21 cellular contexts compared by ENCODE assay signal in the genomic region with DNA sequence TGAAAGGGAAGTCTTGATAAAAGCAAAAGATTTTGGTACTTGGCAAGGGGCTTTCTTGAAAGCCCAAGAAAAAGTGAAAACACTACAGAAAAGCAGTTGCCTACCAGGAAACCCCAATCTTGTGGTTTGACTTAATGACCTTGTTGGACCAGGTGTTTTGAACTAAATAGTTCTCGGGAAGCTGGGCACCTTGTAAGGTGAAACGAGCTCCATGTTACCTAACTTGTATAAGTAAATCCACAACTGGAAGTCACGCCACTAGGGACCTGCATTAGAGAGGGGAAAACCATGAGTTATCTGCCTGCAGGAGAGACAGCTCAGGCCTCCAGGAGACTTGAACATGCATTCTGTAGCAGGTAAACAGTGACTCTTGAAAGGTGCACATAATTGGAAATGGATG.
"Had no signal": no experiment of that assay in that cellular context is flagged by ENCODE, and none has a peak within 500 bp of the region (broad histone marks: within the 10 kb centered on the region; RNA-seq: fewer than 3 reads in every experiment).

No MANE protein-coding gene starts in this region.

- H3K4me3 ChIP-seq: dorsolateral prefrontal cortex, hepatocyte, prostate gland, right lobe of liver, testis, tibial nerve, upper lobe of right lung, vagina had no signal

- H3K27ac Mint-ChIP-seq: naive B cell; nephron; stimulated activated effector memory CD8-positive, alpha-beta T cell treated with anti-CD3 and anti-CD28 coated beads, Interleukin-12 subunit alpha, Interleukin-12 subunit beta, amount 100 ng/mL, for 72 hours had no signal

- ATAC-seq: left colon; right lobe of liver; stimulated activated effector memory CD8-positive, alpha-beta T cell treated with anti-CD3 and anti-CD28 coated beads, Interleukin-12 subunit alpha, Interleukin-12 subunit beta, amount 100 ng/mL, for 72 hours; stimulated activated naive CD8-positive, alpha-beta T cell treated with anti-CD3 and anti-CD28 coated beads, Interleukin-15, Interleukin-2, amounts not matched to agents 100 U/mL and 50 U/mL, for 24 hours; upper lobe of right lung had no signal

- H3K36me3 Mint-ChIP-seq: stimulated activated effector memory CD8-positive, alpha-beta T cell treated with anti-CD3 and anti-CD28 coated beads, Interleukin-12 subunit alpha, Interleukin-12 subunit beta, amount 100 ng/mL, for 72 hours had no signal

- DNase-seq: dorsolateral prefrontal cortex; effector CD8-positive, alpha-beta T cell; foreskin melanocyte; head of caudate nucleus; left colon; mesendoderm; naive B cell; occipital lobe; retina; right lobe of liver; stimulated activated CD4-positive, alpha-beta T cell treated with anti-CD3 and anti-CD28 coated beads, Interleukin-4, amount 100 ng/mL, for 1 hour; stimulated activated CD8-positive, alpha-beta memory T cell treated with anti-CD3 and anti-CD28 coated beads, Interleukin-4, amount 100 ng/mL, for 48 hours; stimulated activated naive CD8-positive, alpha-beta T cell treated with anti-CD3 and anti-CD28 coated beads, Interleukin-15, Interleukin-2, amounts not matched to agents 100 U/mL and 50 U/mL, for 24 hours; testis; upper lobe of right lung had no signal

- H3K4me1 Mint-ChIP-seq: naive B cell; stimulated activated effector memory CD8-positive, alpha-beta T cell treated with anti-CD3 and anti-CD28 coated beads, Interleukin-12 subunit alpha, Interleukin-12 subunit beta, amount 100 ng/mL, for 72 hours had no signal

- H3K4me3 Mint-ChIP-seq: naive B cell; nephron; stimulated activated effector memory CD8-positive, alpha-beta T cell treated with anti-CD3 and anti-CD28 coated beads, Interleukin-12 subunit alpha, Interleukin-12 subunit beta, amount 100 ng/mL, for 72 hours had no signal

- H3K27me3 Mint-ChIP-seq: naive B cell had no signal
